ENCODE assay signal across 7 cellular contexts in genomic region chr6:85450578-85450884, GRCh38. TPM values are rescaled to one million over a fixed set of nuclear protein-coding genes. Genes with fewer than 3 reads are reported as not detected.
DNase-seq lines count a peak whose midpoint lies in the region; ATAC-seq and TF ChIP-seq lines count a peak whose summit lies in the region.

No MANE protein-coding gene starts in this region.

- ATAC-seq in GM19043 (IDR thresholded peaks at IDR 0.05; ENCODE audit: low read depth, unreplicated experiment): peak; percentile 6
- ATAC-seq in HG03175 (IDR thresholded peaks at IDR 0.05; ENCODE audit: unreplicated experiment): peak; percentile 5
- ATAC-seq in HG03378 (IDR thresholded peaks at IDR 0.05; ENCODE audit: unreplicated experiment): no peak

- TF ChIP-seq CTCF in chondrocyte (IDR thresholded peaks at IDR 0.05): peak; percentile 45

- peak overlapping the region; percentile 91 for H3K27ac Mint-ChIP-seq in chondrocyte (ENCODE audit: unreplicated experiment)

- peaks cover 55% of the 10 kb centered on the region for H3K4me1 Mint-ChIP-seq in chondrocyte (ENCODE audit: low read depth)

- H3K4me3 Mint-ChIP-seq in chondrocyte (ENCODE audit: unreplicated experiment): peak overlapping the region; percentile 96

- peak overlapping the region; percentile 52 for H3K27ac ChIP-seq in muscle layer of duodenum (ENCODE audit: low read length)

- H3K4me1 ChIP-seq in muscle layer of duodenum (ENCODE audit: control insufficient read depth in 1 of 2, insufficient read depth in 2 of 2, low read length in 2 of 2): peaks cover 0 to 16% of the 10 kb centered on the region in 2 donors

- H3K9me3 Mint-ChIP-seq in chondrocyte (ENCODE audit: low read depth): no peaks in the 10 kb centered on the region

- no peak for DNase-seq in chondrocyte (ENCODE audit: low spot score)
- no peak for DNase-seq in GM19240 (ENCODE audit: insufficient read length, low spot score)
- no peak for DNase-seq in AG08395 (ENCODE audit: low spot score)

- peak overlapping the region; percentile 69 to 85 for H3K4me3 ChIP-seq in muscle layer of duodenum (ENCODE audit: low read depth in 1 of 2, low read length in 2 of 2)

- H3K9me3 ChIP-seq in muscle layer of duodenum (ENCODE audit: control insufficient read depth in 1 of 2, low read length in 2 of 2): no peaks in the 10 kb centered on the region

- H3K27me3 Mint-ChIP-seq in chondrocyte (ENCODE audit: low read depth): no peaks in the 10 kb centered on the region

- no peaks in the 10 kb centered on the region for H3K27me3 ChIP-seq in muscle layer of duodenum (ENCODE audit: low read depth, low read length)

- peaks cover 1% of the 10 kb centered on the region for H3K36me3 Mint-ChIP-seq in chondrocyte (ENCODE audit: low read depth)

- H3K36me3 ChIP-seq in muscle layer of duodenum (ENCODE audit: control insufficient read depth in 1 of 2, insufficient read depth in 2 of 2, low read length in 2 of 2): no peaks in the 10 kb centered on the region

RNA-seq across cellular contexts. Expression of gene NT5E, which starts 0.6 kb away (rescaled TPM):
- total RNA-seq in chondrocyte: 43.1 to 49.0 TPM (median 48.7 TPM) in 3 replicates
